8 cellular contexts compared by ENCODE assay signal in the genomic region with DNA sequence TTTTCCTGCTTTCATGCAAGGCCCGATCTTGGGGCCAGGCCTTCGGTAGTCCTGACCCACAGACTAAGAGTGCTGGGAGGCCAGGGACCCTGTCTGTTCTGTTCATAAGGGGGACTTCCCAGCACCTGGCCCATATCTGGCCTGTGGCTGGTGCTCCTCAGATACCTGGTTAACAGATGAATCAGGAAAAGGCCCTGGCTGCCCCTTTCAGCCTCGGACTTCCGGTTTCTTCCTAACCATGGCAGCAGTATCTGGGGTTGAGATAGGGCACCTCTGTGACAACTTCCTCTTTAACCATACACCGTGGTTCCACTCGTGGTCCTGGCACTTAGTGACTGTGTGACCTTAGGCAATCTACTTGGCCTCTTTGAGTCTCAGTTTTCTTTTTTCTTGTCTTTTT. TPM values are rescaled to one million over a fixed set of nuclear protein-coding genes. Genes with fewer than 3 reads are reported as not detected.
DNase-seq lines count a peak whose midpoint lies in the region; ATAC-seq, FAIRE-seq and TF ChIP-seq lines count a peak whose summit lies in the region.

No MANE protein-coding gene starts in this region.

- H3K9ac ChIP-seq in K562 (ENCODE audit: insufficient read depth in 1 of 2, low read depth in 2 of 2, low read length in 2 of 2) (no peak overlapping the region), endodermal cell (ENCODE audit: extremely low read depth, low read length, poor library complexity, severe bottlenecking) (no peak overlapping the region)

- no peak overlapping the region for H3K27ac Mint-ChIP-seq in endodermal cell

- POLR2A ChIA-PET in K562 (lab: Yijun Ruan, JAX), result interaction anchor here (0.5 kb wide), 1 partner anchor 12 kb away, joined by 3 read pairs; no protein-coding TSS in a partner anchor

- 48% methylated on average over 6 of the region's 6 CpGs for WGBS in K562 (ENCODE audit: insufficient coverage, low coverage, missing lambda C conversion rate)
- 95 to 98% methylated on average over 4 to 6 of the region's 6 CpGs for WGBS in endodermal cell (ENCODE audit: insufficient coverage in 1 of 2, insufficient read length in 1 of 2), 2 experiments

- TF ChIP-seq CTCF in K562 (IDR thresholded peaks at IDR 0.05 in 2 of 3, conservative IDR thresholded peaks at IDR 0.05 in 1 of 3; ENCODE audit: insufficient read depth in 2 of 3, low read depth in 1 of 3, low read length in 3 of 3) (no peak), coronary artery (IDR thresholded peaks at IDR 0.05) (no peak), endodermal cell (conservative IDR thresholded peaks at IDR 0.05) (no peak)

- H4K20me1 ChIP-seq in K562 (replicated peaks; ENCODE audit: control insufficient read depth, insufficient read depth, low read length), result 0 out of 2 replicates have a peak, but pooled peaks cover 5% of the 10 kb centered on the region

- H3K4me3 ChIP-seq in K562, result no peak overlapping the region
- H3K4me3 ChIP-seq in coronary artery, result no peak overlapping the region
- H3K4me3 ChIP-seq in endodermal cell (ENCODE audit: low read length), result no peak overlapping the region

- ATAC-seq in GM21360 (IDR thresholded peaks at IDR 0.05; ENCODE audit: unreplicated experiment) (peak; percentile 38), HG03520 (IDR thresholded peaks at IDR 0.05; ENCODE audit: unreplicated experiment) (peak; percentile 38), K562 (no peak; the same call in 2 of the 3 replicates)

- H3K4me1 Mint-ChIP-seq in endodermal cell, result peaks cover 10% of the 10 kb centered on the region

- H3K9me3 ChIP-seq in K562 (replicated peaks; ENCODE audit: control insufficient read depth, insufficient read depth, low read depth, low read length), result no peaks in the 10 kb centered on the region
- no peaks in the 10 kb centered on the region for H3K9me3 ChIP-seq in endodermal cell (ENCODE audit: control insufficient read depth, low read length)

- no peaks in the 10 kb centered on the region for H3K79me2 ChIP-seq in K562 (ENCODE audit: control insufficient read depth, insufficient read depth, low read length)

- TF ChIP-seq POLR2A in GM12892 (IDR thresholded peaks at IDR 0.05; ENCODE audit: low read depth, low read length) (no peak), K562 (conservative IDR thresholded peaks at IDR 0.05) (no peak)

- no peaks in the 10 kb centered on the region for H3K9me1 ChIP-seq in K562 (ENCODE audit: control insufficient read depth, insufficient read depth, low read length)

- H2AFZ ChIP-seq in K562 (ENCODE audit: low read depth, low read length), result 0 out of 2 replicates have a peak overlapping the region, but pooled peaks have one; percentile 25

- no TSS peak for BruUV-seq in K562 (replicated peaks; lab: Mats Ljungman, UMichigan)

- no peaks in the 10 kb centered on the region; a peak in 1 of 5 replicates for H3K4me1 ChIP-seq in K562 (replicated peaks in 1 of 2; ENCODE audit: control insufficient read depth in 2 of 2, insufficient read depth in 2 of 2, low read length in 2 of 2)
- H3K4me1 ChIP-seq in endodermal cell (ENCODE audit: control insufficient read depth, insufficient read depth, low read length), result peaks cover 4% of the 10 kb centered on the region

- H3K27ac ChIP-seq in K562 (ENCODE audit: extremely low read depth, low read depth, low read length) (no peak overlapping the region), coronary artery (no peak overlapping the region), endodermal cell (ENCODE audit: low read depth, low read length) (no peak overlapping the region)

- in situ Hi-C loops in K562 (cut with MboI), result no loop called here

- H3K36me3 ChIP-seq in K562 (ENCODE audit: control insufficient read depth, insufficient read depth, low read length) (no peaks in the 10 kb centered on the region), endodermal cell (ENCODE audit: control insufficient read depth, insufficient read depth, low read length) (no peaks in the 10 kb centered on the region)

- H3K27me3 ChIP-seq in K562 (ENCODE audit: control insufficient read depth in 2 of 2, insufficient read depth in 2 of 2, low read length in 2 of 2) (peaks cover 9 to 11% of the 10 kb centered on the region in 2 experiments; a peak in 4 of 5 replicates), endodermal cell (ENCODE audit: control insufficient read depth, insufficient read depth, low read length, poor library complexity, severe bottlenecking) (no peaks in the 10 kb centered on the region)

- H3K4me2 ChIP-seq in K562 (ENCODE audit: insufficient read depth, low read length), result no peak overlapping the region

- FAIRE-seq in GM12892 (lab: Jason Lieb, UNC), result peak; percentile 88
- FAIRE-seq in K562 (lab: Jason Lieb, UNC), result no peak

- TF ChIP-seq RAD21 in K562 (CRISPR knock-in tag; conservative IDR thresholded peaks at IDR 0.05 in 1 of 2, IDR thresholded peaks at IDR 0.05 in 1 of 2), result no peak

- peaks cover 4% of the 10 kb centered on the region for H3K36me3 Mint-ChIP-seq in endodermal cell (ENCODE audit: low read depth)

- no peak for DNase-seq in GM12892 (ENCODE audit: insufficient read length)
- DNase-seq in K562 (ENCODE audit: extremely low read depth in 1 of 4, low spot score in 3 of 4), result no peak
- no peak for DNase-seq in coronary artery (ENCODE audit: low spot score)
- DNase-seq in endodermal cell, result no peak
- no peak for DNase-seq in ecto neural progenitor cell (ENCODE audit: low spot score)
- no peak for DNase-seq in NCI-H748 (lab: John Stamatoyannopoulos, UW; ENCODE audit: unreplicated experiment)

- H3K4me3 Mint-ChIP-seq in endodermal cell, result no peak overlapping the region

- CTCF ChIA-PET in K562 (lab: Yijun Ruan, JAX; ENCODE audit: low intra/inter-chr PET ratio), result no interaction called here

- H3K9me3 Mint-ChIP-seq in endodermal cell, result peaks cover 3% of the 10 kb centered on the region

- intact Hi-C loops in K562 (cut with micrococcal nuclease), result no loop called here

- no peak for TF ChIP-seq EP300 in K562 (IDR thresholded peaks at IDR 0.05; ENCODE audit: low read length)

- no peaks in the 10 kb centered on the region for H3K27me3 Mint-ChIP-seq in endodermal cell (ENCODE audit: insufficient read depth)

TF ChIP-seq in K562, 482 proteins besides CTCF, POLR2A, EP300 and RAD21 (continues in another document):
- no peak for TF ChIP-seq TAF15 (IDR thresholded peaks at IDR 0.05; ENCODE audit: low read depth, low read length)
- no peak for TF ChIP-seq SAFB2 (IDR thresholded peaks at IDR 0.05; ENCODE audit: borderline replicate concordance, low read depth, low read length, severe bottlenecking)
- TF ChIP-seq TRIM28 (IDR thresholded peaks at IDR 0.05), result no peak
- no peak for TF ChIP-seq ESRRA (IDR thresholded peaks at IDR 0.05; ENCODE audit: borderline replicate concordance, low read depth)
- TF ChIP-seq, protein P1, sequence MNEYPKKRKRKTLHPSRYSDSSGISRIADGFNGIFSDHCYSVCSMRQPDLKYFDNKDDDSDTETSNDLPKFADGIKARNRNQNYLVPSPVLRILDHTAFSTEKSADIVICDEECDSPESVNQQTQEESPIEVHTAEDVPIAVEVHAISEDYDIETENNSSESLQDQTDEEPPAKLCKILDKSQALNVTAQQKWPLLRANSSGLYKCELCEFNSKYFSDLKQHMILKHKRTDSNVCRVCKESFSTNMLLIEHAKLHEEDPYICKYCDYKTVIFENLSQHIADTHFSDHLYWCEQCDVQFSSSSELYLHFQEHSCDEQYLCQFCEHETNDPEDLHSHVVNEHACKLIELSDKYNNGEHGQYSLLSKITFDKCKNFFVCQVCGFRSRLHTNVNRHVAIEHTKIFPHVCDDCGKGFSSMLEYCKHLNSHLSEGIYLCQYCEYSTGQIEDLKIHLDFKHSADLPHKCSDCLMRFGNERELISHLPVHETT (CRISPR knock-in tag; conservative IDR thresholded peaks at IDR 0.05 in 1 of 2, IDR thresholded peaks at IDR 0.05 in 1 of 2), result 0 out of 4 replicates have a peak, but pooled peaks of 1 of the 2 experiments have one; percentile 6
- peak; percentile 73 for TF ChIP-seq GABPA (tag; conservative IDR thresholded peaks at IDR 0.05; ENCODE audit: low read depth)
- TF ChIP-seq, protein P2, sequence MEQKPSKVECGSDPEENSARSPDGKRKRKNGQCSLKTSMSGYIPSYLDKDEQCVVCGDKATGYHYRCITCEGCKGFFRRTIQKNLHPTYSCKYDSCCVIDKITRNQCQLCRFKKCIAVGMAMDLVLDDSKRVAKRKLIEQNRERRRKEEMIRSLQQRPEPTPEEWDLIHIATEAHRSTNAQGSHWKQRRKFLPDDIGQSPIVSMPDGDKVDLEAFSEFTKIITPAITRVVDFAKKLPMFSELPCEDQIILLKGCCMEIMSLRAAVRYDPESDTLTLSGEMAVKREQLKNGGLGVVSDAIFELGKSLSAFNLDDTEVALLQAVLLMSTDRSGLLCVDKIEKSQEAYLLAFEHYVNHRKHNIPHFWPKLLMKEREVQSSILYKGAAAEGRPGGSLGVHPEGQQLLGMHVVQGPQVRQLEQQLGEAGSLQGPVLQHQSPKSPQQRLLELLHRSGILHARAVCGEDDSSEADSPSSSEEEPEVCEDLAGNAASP (IDR thresholded peaks at IDR 0.05), result no peak
- TF ChIP-seq PTBP1 (IDR thresholded peaks at IDR 0.05; ENCODE audit: low read depth, low read length), result no peak
- TF ChIP-seq HOXB6 (CRISPR knock-in tag; IDR thresholded peaks at IDR 0.05; ENCODE audit: borderline replicate concordance), result no peak
- TF ChIP-seq NR2C2 (CRISPR knock-in tag; IDR thresholded peaks at IDR 0.05), result no peak
- TF ChIP-seq NR2C2 (tag; IDR thresholded peaks at IDR 0.05), result peak; percentile 22; the same call in 1 of the 2 replicates

RNA-seq across cellular contexts. Expression of a gene that starts 18.4 kb away (rescaled TPM):
- polyA plus RNA-seq in GM12892 (2012; ENCODE audit: missing spikeins), result 137 TPM
- total RNA-seq in K562 (2011; cell fraction: chromatin; rRNA removed; ENCODE audit: low replicate concordance), result 18.9 and 24.9 TPM in 2 replicates
- total RNA-seq in K562 (2011; cell fraction: nucleolus; rRNA removed), result 10.9 and 11.8 TPM in 2 replicates
- total RNA-seq in K562 (2011; cell fraction: nucleoplasm; rRNA removed), result 12.5 and 14.6 TPM in 2 replicates
- total RNA-seq in K562 (2014; rRNA removed) (1.7 and 4.0 TPM in 2 replicates), K562 (2014; rRNA removed; fragmentation: Illumina TruSeq; extraction: Trizol) (2.7 and 3.3 TPM in 2 replicates), K562 (2015; rRNA removed; fragmentation: Illumina TruSeq; extraction: Trizol) (3.9 and 4.0 TPM in 2 replicates), K562 (2021) (7.1 and 8.6 TPM in 2 replicates), endodermal cell (10 to 100 TPM; 34.7 to 48.4 TPM)
- polyA plus RNA-seq in K562 (2011; rRNA removed) (4.2 and 7.9 TPM in 2 replicates), K562 (2014; fragmentation: Illumina TruSeq; extraction: Trizol) (2.6 and 3.1 TPM in 2 replicates), K562 (2014; fragmentation: Nextera tagmentation; extraction: Ambion mirVana) (1 to 10 TPM in 1 of 2 experiments, under 1 TPM in 1; 0.94 to 1.0 TPM), K562 (2014; rRNA removed) (1.9 TPM in 2 replicates)
- polyA plus RNA-seq in K562 (2011; cell fraction: cytosol; rRNA removed), result 3.7 and 4.9 TPM in 2 replicates
- polyA plus RNA-seq in K562 (2011; cell fraction: nucleus; rRNA removed), result 15.0 and 22.1 TPM in 2 replicates
- polyA plus RNA-seq in K562 (2012), result 3.7 and 12.8 TPM in 2 replicates
- 9.3 and 12.6 TPM in 2 replicates for polyA minus RNA-seq in K562 (2011; rRNA and poly(A)+ RNA removed)
- 8.3 and 9.6 TPM in 2 replicates for polyA minus RNA-seq in K562 (2011; cell fraction: cytosol; rRNA and poly(A)+ RNA removed)
- 11.0 and 21.5 TPM in 2 replicates for polyA minus RNA-seq in K562 (2011; cell fraction: nucleus; rRNA and poly(A)+ RNA removed)
- 3.7 TPM for polyA plus RNA-seq in endodermal cell (2013, experiment 1 of 2)
- polyA plus RNA-seq in endodermal cell (2013, experiment 2 of 2), result 3.9 TPM
